Comparison of ENCODE assay signal across 7 cellular contexts in genomic region chrX:24395775-24396174, GRCh38. TPM values are rescaled to one million over a fixed set of nuclear protein-coding genes. Genes with fewer than 3 reads are reported as not detected.
DNase-seq lines count a peak whose midpoint lies in the region; ATAC-seq and TF ChIP-seq lines count a peak whose summit lies in the region.

No MANE protein-coding gene starts in this region.

- DNase-seq in GM04503 (ENCODE audit: low read depth) (peak; percentile 27), HCEC 1CT (peak; percentile 51), NCI-H187 (lab: John Stamatoyannopoulos, UW) (peak; percentile 4 to 13), T-helper 9 cell (peak; percentile 14), choroid plexus epithelial cell (ENCODE audit: low read depth) (peak; percentile 84), left lobe of liver (ENCODE audit: low spot score) (peak; percentile 43)
- peak; percentile 37 for DNase-seq in stimulated activated naive CD8-positive, alpha-beta T cell treated with anti-CD3 and anti-CD28 coated beads, Interleukin-15, Interleukin-2, amounts not matched to agents 100 U/mL and 50 U/mL, for 24 hours

- no peak overlapping the region for H3K4me3 ChIP-seq in choroid plexus epithelial cell (ENCODE audit: low read depth, low read length)

- ATAC-seq in left lobe of liver: peak; percentile 98
- ATAC-seq in stimulated activated naive CD8-positive, alpha-beta T cell treated with anti-CD3 and anti-CD28 coated beads, Interleukin-15, Interleukin-2, amounts not matched to agents 100 U/mL and 50 U/mL, for 24 hours: peak; percentile 52

- peak; percentile 71 for TF ChIP-seq CTCF in choroid plexus epithelial cell (conservative IDR thresholded peaks at IDR 0.05; ENCODE audit: low read depth, low read length)

RNA-seq across cellular contexts. Expression of gene SUPT20HL1, which starts 35.3 kb away (rescaled TPM):
- not detected for total RNA-seq in left lobe of liver

Comparison
In these comparisons a context has a peak if more than half of its experiments do, and no peak if none do; other contexts are left out.
1. DNase-seq: peak in every context shown above with its lines; median percentile 84 in choroid plexus epithelial cell; 51 in HCEC 1CT; 43 in left lobe of liver; 37 in stimulated activated naive CD8-positive, alpha-beta T cell treated with anti-CD3 and anti-CD28 coated beads, Interleukin-15, Interleukin-2, amounts not matched to agents 100 U/mL and 50 U/mL, for 24 hours; 27 in GM04503; 14 in T-helper 9 cell; 8 in NCI-H187.